ENCODE assay signal across 13 cellular contexts in genomic region chr7:87413951-87414381, GRCh38.
DNase-seq lines count a peak whose midpoint lies in the region; FAIRE-seq and TF ChIP-seq lines count a peak whose summit lies in the region.
"Had no signal": no experiment of that assay in that cellular context is flagged by ENCODE, and none has a peak within 500 bp of the region (broad histone marks: within the 10 kb centered on the region; RNA-seq: fewer than 3 reads in every experiment).

No MANE protein-coding gene starts in this region.

- CTCF ChIA-PET in mammary epithelial cell (lab: Charles Lee; ENCODE audit: low non-redundant PET), result interaction anchor here (0.6 kb wide), 1 partner anchor 99 kb away, joined by 3 read pairs; no protein-coding TSS in a partner anchor
- CTCF ChIA-PET in CD8-positive, alpha-beta memory T cell (lab: Charles Lee), result interaction anchor here (0.9 to 14.1 kb wide), 4 partner anchors 68 to 99 kb away, joined by 3 to 201 read pairs (median 4); partner anchors contain the start of gene CROT

- intact Hi-C loops in mammary epithelial cell (cut with micrococcal nuclease) (loop anchor here (2.0 to 10.0 kb wide), 3 partner anchors 69 to 471 kb away; partner anchors contain the start of genes CROT and DMTF1), breast epithelium (cut with DNase I; ENCODE audit: low total_unique reads) (no loop called here), thyroid gland (cut with DNase I) (no loop called here)

- peak overlapping the region; percentile 58 for H2AFZ ChIP-seq in mammary epithelial cell (ENCODE audit: low read depth, low read length)
- H2AFZ ChIP-seq in astrocyte (ENCODE audit: low read depth, low read length), result no peak overlapping the region

- peak overlapping the region; percentile 47 for H3K27ac Mint-ChIP-seq in astrocyte (ENCODE audit: unreplicated experiment)
- H3K27ac Mint-ChIP-seq in CD8-positive, alpha-beta memory T cell, result no peak overlapping the region
- H3K27ac Mint-ChIP-seq: dendritic cell treated with granulocyte-macrophage colony-stimulating factor and Interleukin-4, amounts not matched to agents 40 ng/mL and 50 ng/mL, for 4 days; naive thymus-derived CD8-positive, alpha-beta T cell had no signal

- no peaks in the 10 kb centered on the region for H3K9me3 Mint-ChIP-seq in astrocyte (ENCODE audit: unreplicated experiment)
- no peaks in the 10 kb centered on the region for H3K9me3 Mint-ChIP-seq in CD8-positive, alpha-beta memory T cell
- H3K9me3 Mint-ChIP-seq: dendritic cell treated with granulocyte-macrophage colony-stimulating factor and Interleukin-4, amounts not matched to agents 40 ng/mL and 50 ng/mL, for 4 days; naive thymus-derived CD8-positive, alpha-beta T cell had no signal

- H3K4me3 ChIP-seq in mammary epithelial cell (replicated peaks in 1 of 3; ENCODE audit: insufficient read depth in 1 of 3, low read depth in 2 of 3, low read length in 3 of 3), result no peak overlapping the region
- H3K4me3 ChIP-seq in breast epithelium, result no peak overlapping the region
- no peak overlapping the region for H3K4me3 ChIP-seq in astrocyte (ENCODE audit: insufficient read depth, low read depth, low read length)
- H3K4me3 ChIP-seq in kidney epithelial cell (ENCODE audit: low read depth, low read length), result no peak overlapping the region
- no peak overlapping the region for H3K4me3 ChIP-seq in thyroid gland (replicated peaks in 1 of 3)
- no peak overlapping the region for H3K4me3 ChIP-seq in CD8-positive, alpha-beta memory T cell (ENCODE audit: low read length)

- H3K36me3 ChIP-seq in mammary epithelial cell (ENCODE audit: insufficient read depth, low read length), result no peaks in the 10 kb centered on the region
- no peaks in the 10 kb centered on the region for H3K36me3 ChIP-seq in breast epithelium
- H3K36me3 ChIP-seq in astrocyte (ENCODE audit: insufficient read depth, low read length), result no peaks in the 10 kb centered on the region
- no peaks in the 10 kb centered on the region for H3K36me3 ChIP-seq in kidney epithelial cell (ENCODE audit: control insufficient read depth, insufficient read depth, low read length)
- no peaks in the 10 kb centered on the region for H3K36me3 ChIP-seq in thyroid gland
- no peaks in the 10 kb centered on the region for H3K36me3 ChIP-seq in CD8-positive, alpha-beta memory T cell (ENCODE audit: insufficient read depth, low read length)

- WGBS in mammary epithelial cell (ENCODE audit: low coverage, missing lambda C conversion rate), result 63% methylated on average over 3 of the region's 3 CpGs
- WGBS in thyroid gland, 2 donors, result 54 to 78% methylated on average over 3 of the region's 3 CpGs

- DNase-seq in mammary epithelial cell (peak; percentile 32), breast epithelium (ENCODE audit: low spot score in 2 of 2) (no peak), astrocyte (ENCODE audit: low read depth) (peak; percentile 66), kidney epithelial cell (ENCODE audit: low read depth) (peak; percentile 12), thyroid gland (no peak), NCI-H2107 treated with DMSO at 0.1 percent for 48 hours (lab: John Stamatoyannopoulos, UW; ENCODE audit: unreplicated experiment) (no peak), NCI-H2029 (lab: John Stamatoyannopoulos, UW) (no peak)
- no peak for DNase-seq in CD8-positive, alpha-beta memory T cell
- DNase-seq: activated CD4-positive, CD25-positive, alpha-beta regulatory T cell treated with anti-CD3 and anti-CD28 coated beads, Interleukin-2, amount 50 U/mL, for 72 hours; naive thymus-derived CD8-positive, alpha-beta T cell; NCI-H446 treated with DMSO at 0.1 percent for 48 hours; stimulated activated CD4-positive, alpha-beta T cell treated with anti-CD3 and anti-CD28 coated beads, Interleukin-15, amount 100 ng/mL, for 24 hours had no signal

- H3K27me3 ChIP-seq in mammary epithelial cell (ENCODE audit: insufficient read depth, low read length) (no peaks in the 10 kb centered on the region), breast epithelium (no peaks in the 10 kb centered on the region), astrocyte (ENCODE audit: insufficient read depth, low read length) (no peaks in the 10 kb centered on the region), kidney epithelial cell (ENCODE audit: control insufficient read depth, insufficient read depth, low read length) (no peaks in the 10 kb centered on the region), thyroid gland (no peaks in the 10 kb centered on the region)
- no peaks in the 10 kb centered on the region for H3K27me3 ChIP-seq in CD8-positive, alpha-beta memory T cell (ENCODE audit: insufficient read depth, low read length, poor library complexity, severe bottlenecking)

- H3K79me2 ChIP-seq in mammary epithelial cell (ENCODE audit: insufficient read depth, low read length) (no peaks in the 10 kb centered on the region), astrocyte (ENCODE audit: insufficient read depth, low read length) (no peaks in the 10 kb centered on the region)

- in situ Hi-C loops in mammary epithelial cell (cut with MboI; ENCODE audit: low sequenced_read_pairs in 2 of 2), result loop anchor here in 1 of 2 donors (5.0 kb wide), 1 partner anchor 102 kb away; no protein-coding TSS in a partner anchor

- H3K27ac ChIP-seq in mammary epithelial cell (ENCODE audit: insufficient read depth, low read depth, low read length) (no peak overlapping the region), breast epithelium (peak overlapping the region in 1 of 2 donors; percentile 34), astrocyte (ENCODE audit: low read depth, low read length) (peak overlapping the region; percentile 33), thyroid gland (peak overlapping the region in 2 of 3 donors; percentile 0 to 25)
- H3K27ac ChIP-seq in CD8-positive, alpha-beta memory T cell (ENCODE audit: low read depth, low read length), result no peak overlapping the region

- BruUV-seq in mammary epithelial cell (replicated peaks; lab: Mats Ljungman, UMichigan), result no TSS peak

- TF ChIP-seq POLR2A in breast epithelium (IDR thresholded peaks at IDR 0.05), result no peak
- TF ChIP-seq POLR2A in thyroid gland (IDR thresholded peaks at IDR 0.05), result no peak

- no peak overlapping the region for H3K9ac ChIP-seq in mammary epithelial cell (ENCODE audit: insufficient read depth, low read length)
- peak overlapping the region; percentile 1 for H3K9ac ChIP-seq in astrocyte (ENCODE audit: low read length)

- no peak for TF ChIP-seq CTCF in mammary epithelial cell (conservative IDR thresholded peaks at IDR 0.05 in 1 of 2, IDR thresholded peaks at IDR 0.05 in 1 of 2; ENCODE audit: extremely low read depth in 1 of 2, insufficient read depth in 1 of 2, low read depth in 1 of 2, low read length in 2 of 2)
- no peak for TF ChIP-seq CTCF in breast epithelium (IDR thresholded peaks at IDR 0.05)
- no peak for TF ChIP-seq CTCF in astrocyte (IDR thresholded peaks at IDR 0.05; ENCODE audit: insufficient read depth, low read depth, low read length)
- no peak for TF ChIP-seq CTCF in kidney epithelial cell (IDR thresholded peaks at IDR 0.05; ENCODE audit: insufficient read depth, low read length, poor library complexity, severe bottlenecking)
- TF ChIP-seq CTCF in thyroid gland (IDR thresholded peaks at IDR 0.05), result no peak

- FAIRE-seq in astrocyte (lab: Jason Lieb, UNC), result no peak

- dilution Hi-C loops in mammary epithelial cell (cut with HindIII; ENCODE audit: low sequenced_read_pairs), result no loop called here

- H3K36me3 Mint-ChIP-seq in astrocyte (ENCODE audit: low read depth, unreplicated experiment), result no peaks in the 10 kb centered on the region
- no peaks in the 10 kb centered on the region for H3K36me3 Mint-ChIP-seq in CD8-positive, alpha-beta memory T cell
- H3K36me3 Mint-ChIP-seq: naive thymus-derived CD8-positive, alpha-beta T cell had no signal

- POLR2A ChIA-PET in CD8-positive, alpha-beta memory T cell (lab: Charles Lee), result no interaction called here

- H4K20me1 ChIP-seq in mammary epithelial cell (ENCODE audit: insufficient read depth, low read length), result no peaks in the 10 kb centered on the region
- H4K20me1 ChIP-seq in astrocyte (ENCODE audit: insufficient read depth, low read length), result no peaks in the 10 kb centered on the region

- H3K4me1 ChIP-seq in mammary epithelial cell (ENCODE audit: insufficient read depth, low read length), result no peaks in the 10 kb centered on the region
- H3K4me1 ChIP-seq in breast epithelium, result no peaks in the 10 kb centered on the region
- peaks cover 13% of the 10 kb centered on the region for H3K4me1 ChIP-seq in astrocyte (ENCODE audit: insufficient read depth, low read length)
- H3K4me1 ChIP-seq in thyroid gland, result peaks cover 3 to 15% of the 10 kb centered on the region in 2 donors
- no peaks in the 10 kb centered on the region for H3K4me1 ChIP-seq in CD8-positive, alpha-beta memory T cell (ENCODE audit: insufficient read depth, low read length)

- peaks cover 3% of the 10 kb centered on the region for H3K27me3 Mint-ChIP-seq in astrocyte (ENCODE audit: low read depth, unreplicated experiment)
- H3K27me3 Mint-ChIP-seq in CD8-positive, alpha-beta memory T cell, result peaks cover 0 to 6% of the 10 kb centered on the region in 2 donors
- H3K27me3 Mint-ChIP-seq: dendritic cell treated with granulocyte-macrophage colony-stimulating factor and Interleukin-4, amounts not matched to agents 40 ng/mL and 50 ng/mL, for 4 days; naive thymus-derived CD8-positive, alpha-beta T cell had no signal

- H3K4me2 ChIP-seq in mammary epithelial cell (ENCODE audit: insufficient read depth, low read depth, low read length) (no peak overlapping the region), astrocyte (ENCODE audit: low read length) (peak overlapping the region; percentile 3)

- H3K9me3 ChIP-seq in mammary epithelial cell (replicated peaks; ENCODE audit: insufficient read depth, low read length) (no peaks in the 10 kb centered on the region), breast epithelium (no peaks in the 10 kb centered on the region), astrocyte (ENCODE audit: insufficient read depth, low read depth, low read length) (no peaks in the 10 kb centered on the region), thyroid gland (no peaks in the 10 kb centered on the region)
- H3K9me3 ChIP-seq in CD8-positive, alpha-beta memory T cell (ENCODE audit: low read length), result no peaks in the 10 kb centered on the region

- H3K4me1 Mint-ChIP-seq in astrocyte (ENCODE audit: low read depth, unreplicated experiment), result peaks cover 12% of the 10 kb centered on the region
- peaks cover 0 to 2% (median 0%) of the 10 kb centered on the region in 3 donors for H3K4me1 Mint-ChIP-seq in CD8-positive, alpha-beta memory T cell
- H3K4me1 Mint-ChIP-seq: naive thymus-derived CD8-positive, alpha-beta T cell had no signal

- H3K4me3 Mint-ChIP-seq in astrocyte (ENCODE audit: unreplicated experiment), result no peak overlapping the region
- H3K4me3 Mint-ChIP-seq in CD8-positive, alpha-beta memory T cell, result no peak overlapping the region
- H3K4me3 Mint-ChIP-seq: dendritic cell treated with granulocyte-macrophage colony-stimulating factor and Interleukin-4, amounts not matched to agents 40 ng/mL and 50 ng/mL, for 4 days; naive thymus-derived CD8-positive, alpha-beta T cell had no signal

Comparison
In these comparisons a context has a peak if more than half of its experiments do, and no peak if none do; other contexts are left out.
1. DNase-seq: peak in mammary epithelial cell (single experiment), astrocyte (single experiment) and kidney epithelial cell (single experiment); none in breast epithelium (0 of 2), thyroid gland (0 of 2), NCI-H2107 treated with DMSO at 0.1 percent for 48 hours (single experiment), CD8-positive, alpha-beta memory T cell (0 of 5) and NCI-H2029 (single experiment).
2. H3K27ac ChIP-seq: peak in astrocyte (single experiment) and thyroid gland (2 of 3); none in mammary epithelial cell (single experiment) and CD8-positive, alpha-beta memory T cell (single experiment).